Comparison of ENCODE assay signal across 2 cellular contexts in the genomic region with DNA sequence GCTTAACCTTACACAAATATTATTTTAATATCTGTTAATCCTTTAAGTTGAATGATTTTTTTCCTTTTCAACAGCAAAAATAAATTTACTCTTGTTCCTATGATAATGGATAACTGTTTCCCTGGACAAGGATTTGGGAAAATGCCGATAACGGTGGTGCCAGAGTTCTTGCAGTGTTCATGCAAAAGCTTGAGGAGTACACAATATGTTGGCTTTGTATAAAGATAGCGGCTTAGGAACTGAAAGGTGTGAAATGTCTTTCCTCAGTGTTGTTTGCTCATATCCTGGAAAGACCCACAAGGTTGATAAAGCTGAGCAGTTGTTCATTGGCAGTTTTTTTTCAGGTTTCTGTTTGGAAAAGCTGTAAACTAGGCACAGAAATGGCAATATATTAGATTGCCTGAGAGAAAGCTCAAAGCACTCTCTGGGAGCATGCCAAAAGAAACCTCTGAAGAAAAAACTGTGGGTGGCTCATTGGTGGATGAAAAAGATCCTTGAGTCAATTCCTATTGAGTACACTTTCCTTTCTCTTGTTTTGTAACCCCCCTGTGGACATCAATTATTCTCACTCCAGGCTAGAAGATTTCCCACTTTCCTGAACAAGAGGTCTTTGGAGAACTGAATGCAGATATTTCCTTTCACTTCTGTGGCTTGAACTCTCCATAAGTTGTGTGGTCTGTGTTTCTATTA.
A peak's percentile ranks its signal among the peaks of the same experiment; 100 is the strongest.
TF ChIP-seq lines count a peak whose summit lies in the region.

No MANE protein-coding gene starts in this region.

TF ChIP-seq in GM23338, 12 proteins besides CTCF, POLR2A, EP300 and RAD21:
- TF ChIP-seq, protein P1, sequence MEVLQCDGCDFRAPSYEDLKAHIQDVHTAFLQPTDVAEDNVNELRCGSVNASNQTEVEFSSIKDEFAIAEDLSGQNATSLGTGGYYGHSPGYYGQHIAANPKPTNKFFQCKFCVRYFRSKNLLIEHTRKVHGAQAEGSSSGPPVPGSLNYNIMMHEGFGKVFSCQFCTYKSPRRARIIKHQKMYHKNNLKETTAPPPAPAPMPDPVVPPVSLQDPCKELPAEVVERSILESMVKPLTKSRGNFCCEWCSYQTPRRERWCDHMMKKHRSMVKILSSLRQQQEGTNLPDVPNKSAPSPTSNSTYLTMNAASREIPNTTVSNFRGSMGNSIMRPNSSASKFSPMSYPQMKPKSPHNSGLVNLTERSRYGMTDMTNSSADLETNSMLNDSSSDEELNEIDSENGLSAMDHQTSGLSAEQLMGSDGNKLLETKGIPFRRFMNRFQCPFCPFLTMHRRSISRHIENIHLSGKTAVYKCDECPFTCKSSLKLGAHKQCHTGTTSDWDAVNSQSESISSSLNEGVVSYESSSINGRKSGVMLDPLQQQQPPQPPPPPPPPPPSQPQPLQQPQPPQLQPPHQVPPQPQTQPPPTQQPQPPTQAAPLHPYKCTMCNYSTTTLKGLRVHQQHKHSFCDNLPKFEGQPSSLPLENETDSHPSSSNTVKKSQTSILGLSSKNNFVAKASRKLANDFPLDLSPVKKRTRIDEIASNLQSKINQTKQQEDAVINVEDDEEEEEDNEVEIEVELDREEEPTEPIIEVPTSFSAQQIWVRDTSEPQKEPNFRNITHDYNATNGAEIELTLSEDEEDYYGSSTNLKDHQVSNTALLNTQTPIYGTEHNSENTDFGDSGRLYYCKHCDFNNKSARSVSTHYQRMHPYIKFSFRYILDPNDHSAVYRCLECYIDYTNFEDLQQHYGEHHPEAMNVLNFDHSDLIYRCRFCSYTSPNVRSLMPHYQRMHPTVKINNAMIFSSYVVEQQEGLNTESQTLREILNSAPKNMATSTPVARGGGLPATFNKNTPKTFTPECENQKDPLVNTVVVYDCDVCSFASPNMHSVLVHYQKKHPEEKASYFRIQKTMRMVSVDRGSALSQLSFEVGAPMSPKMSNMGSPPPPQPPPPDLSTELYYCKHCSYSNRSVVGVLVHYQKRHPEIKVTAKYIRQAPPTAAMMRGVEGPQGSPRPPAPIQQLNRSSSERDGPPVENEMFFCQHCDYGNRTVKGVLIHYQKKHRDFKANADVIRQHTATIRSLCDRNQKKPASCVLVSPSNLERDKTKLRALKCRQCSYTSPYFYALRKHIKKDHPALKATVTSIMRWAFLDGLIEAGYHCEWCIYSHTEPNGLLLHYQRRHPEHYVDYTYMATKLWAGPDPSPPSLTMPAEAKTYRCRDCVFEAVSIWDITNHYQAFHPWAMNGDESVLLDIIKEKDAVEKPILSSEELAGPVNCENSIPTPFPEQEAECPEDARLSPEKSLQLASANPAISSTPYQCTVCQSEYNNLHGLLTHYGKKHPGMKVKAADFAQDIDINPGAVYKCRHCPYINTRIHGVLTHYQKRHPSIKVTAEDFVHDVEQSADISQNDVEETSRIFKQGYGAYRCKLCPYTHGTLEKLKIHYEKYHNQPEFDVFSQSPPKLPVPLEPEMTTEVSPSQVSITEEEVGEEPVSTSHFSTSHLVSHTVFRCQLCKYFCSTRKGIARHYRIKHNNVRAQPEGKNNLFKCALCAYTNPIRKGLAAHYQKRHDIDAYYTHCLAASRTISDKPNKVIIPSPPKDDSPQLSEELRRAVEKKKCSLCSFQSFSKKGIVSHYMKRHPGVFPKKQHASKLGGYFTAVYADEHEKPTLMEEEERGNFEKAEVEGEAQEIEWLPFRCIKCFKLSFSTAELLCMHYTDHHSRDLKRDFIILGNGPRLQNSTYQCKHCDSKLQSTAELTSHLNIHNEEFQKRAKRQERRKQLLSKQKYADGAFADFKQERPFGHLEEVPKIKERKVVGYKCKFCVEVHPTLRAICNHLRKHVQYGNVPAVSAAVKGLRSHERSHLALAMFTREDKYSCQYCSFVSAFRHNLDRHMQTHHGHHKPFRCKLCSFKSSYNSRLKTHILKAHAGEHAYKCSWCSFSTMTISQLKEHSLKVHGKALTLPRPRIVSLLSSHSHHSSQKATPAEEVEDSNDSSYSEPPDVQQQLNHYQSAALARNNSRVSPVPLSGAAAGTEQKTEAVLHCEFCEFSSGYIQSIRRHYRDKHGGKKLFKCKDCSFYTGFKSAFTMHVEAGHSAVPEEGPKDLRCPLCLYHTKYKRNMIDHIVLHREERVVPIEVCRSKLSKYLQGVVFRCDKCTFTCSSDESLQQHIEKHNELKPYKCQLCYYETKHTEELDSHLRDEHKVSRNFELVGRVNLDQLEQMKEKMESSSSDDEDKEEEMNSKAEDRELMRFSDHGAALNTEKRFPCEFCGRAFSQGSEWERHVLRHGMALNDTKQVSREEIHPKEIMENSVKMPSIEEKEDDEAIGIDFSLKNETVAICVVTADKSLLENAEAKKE (CRISPR knock-in tag; IDR thresholded peaks at IDR 0.05): peak; percentile 37; the same call in 1 of the 2 replicates
- TF ChIP-seq, protein P2, sequence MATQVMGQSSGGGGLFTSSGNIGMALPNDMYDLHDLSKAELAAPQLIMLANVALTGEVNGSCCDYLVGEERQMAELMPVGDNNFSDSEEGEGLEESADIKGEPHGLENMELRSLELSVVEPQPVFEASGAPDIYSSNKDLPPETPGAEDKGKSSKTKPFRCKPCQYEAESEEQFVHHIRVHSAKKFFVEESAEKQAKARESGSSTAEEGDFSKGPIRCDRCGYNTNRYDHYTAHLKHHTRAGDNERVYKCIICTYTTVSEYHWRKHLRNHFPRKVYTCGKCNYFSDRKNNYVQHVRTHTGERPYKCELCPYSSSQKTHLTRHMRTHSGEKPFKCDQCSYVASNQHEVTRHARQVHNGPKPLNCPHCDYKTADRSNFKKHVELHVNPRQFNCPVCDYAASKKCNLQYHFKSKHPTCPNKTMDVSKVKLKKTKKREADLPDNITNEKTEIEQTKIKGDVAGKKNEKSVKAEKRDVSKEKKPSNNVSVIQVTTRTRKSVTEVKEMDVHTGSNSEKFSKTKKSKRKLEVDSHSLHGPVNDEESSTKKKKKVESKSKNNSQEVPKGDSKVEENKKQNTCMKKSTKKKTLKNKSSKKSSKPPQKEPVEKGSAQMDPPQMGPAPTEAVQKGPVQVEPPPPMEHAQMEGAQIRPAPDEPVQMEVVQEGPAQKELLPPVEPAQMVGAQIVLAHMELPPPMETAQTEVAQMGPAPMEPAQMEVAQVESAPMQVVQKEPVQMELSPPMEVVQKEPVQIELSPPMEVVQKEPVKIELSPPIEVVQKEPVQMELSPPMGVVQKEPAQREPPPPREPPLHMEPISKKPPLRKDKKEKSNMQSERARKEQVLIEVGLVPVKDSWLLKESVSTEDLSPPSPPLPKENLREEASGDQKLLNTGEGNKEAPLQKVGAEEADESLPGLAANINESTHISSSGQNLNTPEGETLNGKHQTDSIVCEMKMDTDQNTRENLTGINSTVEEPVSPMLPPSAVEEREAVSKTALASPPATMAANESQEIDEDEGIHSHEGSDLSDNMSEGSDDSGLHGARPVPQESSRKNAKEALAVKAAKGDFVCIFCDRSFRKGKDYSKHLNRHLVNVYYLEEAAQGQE (IDR thresholded peaks at IDR 0.05; ENCODE audit: unreplicated experiment): no peak
- TF ChIP-seq JUNB (IDR thresholded peaks at IDR 0.05; ENCODE audit: unreplicated experiment): no peak
- no peak for TF ChIP-seq EZH2 (IDR thresholded peaks at IDR 0.05; ENCODE audit: low read depth, unreplicated experiment)

TF ChIP-seq in WTC11, 78 proteins besides CTCF, POLR2A, EP300 and RAD21 (continued from another document):
- TF ChIP-seq, protein P3, sequence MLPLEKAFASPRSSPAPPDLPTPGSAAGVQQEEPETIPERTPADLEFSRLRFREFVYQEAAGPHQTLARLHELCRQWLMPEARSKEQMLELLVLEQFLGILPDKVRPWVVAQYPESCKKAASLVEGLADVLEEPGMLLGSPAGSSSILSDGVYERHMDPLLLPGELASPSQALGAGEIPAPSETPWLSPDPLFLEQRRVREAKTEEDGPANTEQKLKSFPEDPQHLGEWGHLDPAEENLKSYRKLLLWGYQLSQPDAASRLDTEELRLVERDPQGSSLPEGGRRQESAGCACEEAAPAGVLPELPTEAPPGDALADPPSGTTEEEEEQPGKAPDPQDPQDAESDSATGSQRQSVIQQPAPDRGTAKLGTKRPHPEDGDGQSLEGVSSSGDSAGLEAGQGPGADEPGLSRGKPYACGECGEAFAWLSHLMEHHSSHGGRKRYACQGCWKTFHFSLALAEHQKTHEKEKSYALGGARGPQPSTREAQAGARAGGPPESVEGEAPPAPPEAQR (CRISPR knock-in tag; IDR thresholded peaks at IDR 0.05): no peak
- TF ChIP-seq TP53 (CRISPR knock-in tag; IDR thresholded peaks at IDR 0.05): no peak
- TF ChIP-seq IRF2 (CRISPR knock-in tag; IDR thresholded peaks at IDR 0.05; ENCODE audit: borderline replicate concordance, low read depth): no peak
- no peak for TF ChIP-seq PRRX2 (CRISPR knock-in tag; IDR thresholded peaks at IDR 0.05)
- TF ChIP-seq, protein P4, sequence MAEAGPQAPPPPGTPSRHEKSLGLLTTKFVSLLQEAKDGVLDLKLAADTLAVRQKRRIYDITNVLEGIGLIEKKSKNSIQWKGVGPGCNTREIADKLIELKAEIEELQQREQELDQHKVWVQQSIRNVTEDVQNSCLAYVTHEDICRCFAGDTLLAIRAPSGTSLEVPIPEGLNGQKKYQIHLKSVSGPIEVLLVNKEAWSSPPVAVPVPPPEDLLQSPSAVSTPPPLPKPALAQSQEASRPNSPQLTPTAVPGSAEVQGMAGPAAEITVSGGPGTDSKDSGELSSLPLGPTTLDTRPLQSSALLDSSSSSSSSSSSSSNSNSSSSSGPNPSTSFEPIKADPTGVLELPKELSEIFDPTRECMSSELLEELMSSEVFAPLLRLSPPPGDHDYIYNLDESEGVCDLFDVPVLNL (CRISPR knock-in tag; IDR thresholded peaks at IDR 0.05; ENCODE audit: borderline replicate concordance, low read depth): no peak
- TF ChIP-seq ZNF138 (CRISPR knock-in tag; conservative IDR thresholded peaks at IDR 0.05): no peak
- TF ChIP-seq, protein P5, sequence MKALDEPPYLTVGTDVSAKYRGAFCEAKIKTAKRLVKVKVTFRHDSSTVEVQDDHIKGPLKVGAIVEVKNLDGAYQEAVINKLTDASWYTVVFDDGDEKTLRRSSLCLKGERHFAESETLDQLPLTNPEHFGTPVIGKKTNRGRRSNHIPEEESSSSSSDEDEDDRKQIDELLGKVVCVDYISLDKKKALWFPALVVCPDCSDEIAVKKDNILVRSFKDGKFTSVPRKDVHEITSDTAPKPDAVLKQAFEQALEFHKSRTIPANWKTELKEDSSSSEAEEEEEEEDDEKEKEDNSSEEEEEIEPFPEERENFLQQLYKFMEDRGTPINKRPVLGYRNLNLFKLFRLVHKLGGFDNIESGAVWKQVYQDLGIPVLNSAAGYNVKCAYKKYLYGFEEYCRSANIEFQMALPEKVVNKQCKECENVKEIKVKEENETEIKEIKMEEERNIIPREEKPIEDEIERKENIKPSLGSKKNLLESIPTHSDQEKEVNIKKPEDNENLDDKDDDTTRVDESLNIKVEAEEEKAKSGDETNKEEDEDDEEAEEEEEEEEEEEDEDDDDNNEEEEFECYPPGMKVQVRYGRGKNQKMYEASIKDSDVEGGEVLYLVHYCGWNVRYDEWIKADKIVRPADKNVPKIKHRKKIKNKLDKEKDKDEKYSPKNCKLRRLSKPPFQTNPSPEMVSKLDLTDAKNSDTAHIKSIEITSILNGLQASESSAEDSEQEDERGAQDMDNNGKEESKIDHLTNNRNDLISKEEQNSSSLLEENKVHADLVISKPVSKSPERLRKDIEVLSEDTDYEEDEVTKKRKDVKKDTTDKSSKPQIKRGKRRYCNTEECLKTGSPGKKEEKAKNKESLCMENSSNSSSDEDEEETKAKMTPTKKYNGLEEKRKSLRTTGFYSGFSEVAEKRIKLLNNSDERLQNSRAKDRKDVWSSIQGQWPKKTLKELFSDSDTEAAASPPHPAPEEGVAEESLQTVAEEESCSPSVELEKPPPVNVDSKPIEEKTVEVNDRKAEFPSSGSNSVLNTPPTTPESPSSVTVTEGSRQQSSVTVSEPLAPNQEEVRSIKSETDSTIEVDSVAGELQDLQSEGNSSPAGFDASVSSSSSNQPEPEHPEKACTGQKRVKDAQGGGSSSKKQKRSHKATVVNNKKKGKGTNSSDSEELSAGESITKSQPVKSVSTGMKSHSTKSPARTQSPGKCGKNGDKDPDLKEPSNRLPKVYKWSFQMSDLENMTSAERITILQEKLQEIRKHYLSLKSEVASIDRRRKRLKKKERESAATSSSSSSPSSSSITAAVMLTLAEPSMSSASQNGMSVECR (CRISPR knock-in tag; IDR thresholded peaks at IDR 0.05; ENCODE audit: borderline replicate concordance): no peak
- TF ChIP-seq ZNF416 (CRISPR knock-in tag; IDR thresholded peaks at IDR 0.05): no peak
- TF ChIP-seq, protein P6, sequence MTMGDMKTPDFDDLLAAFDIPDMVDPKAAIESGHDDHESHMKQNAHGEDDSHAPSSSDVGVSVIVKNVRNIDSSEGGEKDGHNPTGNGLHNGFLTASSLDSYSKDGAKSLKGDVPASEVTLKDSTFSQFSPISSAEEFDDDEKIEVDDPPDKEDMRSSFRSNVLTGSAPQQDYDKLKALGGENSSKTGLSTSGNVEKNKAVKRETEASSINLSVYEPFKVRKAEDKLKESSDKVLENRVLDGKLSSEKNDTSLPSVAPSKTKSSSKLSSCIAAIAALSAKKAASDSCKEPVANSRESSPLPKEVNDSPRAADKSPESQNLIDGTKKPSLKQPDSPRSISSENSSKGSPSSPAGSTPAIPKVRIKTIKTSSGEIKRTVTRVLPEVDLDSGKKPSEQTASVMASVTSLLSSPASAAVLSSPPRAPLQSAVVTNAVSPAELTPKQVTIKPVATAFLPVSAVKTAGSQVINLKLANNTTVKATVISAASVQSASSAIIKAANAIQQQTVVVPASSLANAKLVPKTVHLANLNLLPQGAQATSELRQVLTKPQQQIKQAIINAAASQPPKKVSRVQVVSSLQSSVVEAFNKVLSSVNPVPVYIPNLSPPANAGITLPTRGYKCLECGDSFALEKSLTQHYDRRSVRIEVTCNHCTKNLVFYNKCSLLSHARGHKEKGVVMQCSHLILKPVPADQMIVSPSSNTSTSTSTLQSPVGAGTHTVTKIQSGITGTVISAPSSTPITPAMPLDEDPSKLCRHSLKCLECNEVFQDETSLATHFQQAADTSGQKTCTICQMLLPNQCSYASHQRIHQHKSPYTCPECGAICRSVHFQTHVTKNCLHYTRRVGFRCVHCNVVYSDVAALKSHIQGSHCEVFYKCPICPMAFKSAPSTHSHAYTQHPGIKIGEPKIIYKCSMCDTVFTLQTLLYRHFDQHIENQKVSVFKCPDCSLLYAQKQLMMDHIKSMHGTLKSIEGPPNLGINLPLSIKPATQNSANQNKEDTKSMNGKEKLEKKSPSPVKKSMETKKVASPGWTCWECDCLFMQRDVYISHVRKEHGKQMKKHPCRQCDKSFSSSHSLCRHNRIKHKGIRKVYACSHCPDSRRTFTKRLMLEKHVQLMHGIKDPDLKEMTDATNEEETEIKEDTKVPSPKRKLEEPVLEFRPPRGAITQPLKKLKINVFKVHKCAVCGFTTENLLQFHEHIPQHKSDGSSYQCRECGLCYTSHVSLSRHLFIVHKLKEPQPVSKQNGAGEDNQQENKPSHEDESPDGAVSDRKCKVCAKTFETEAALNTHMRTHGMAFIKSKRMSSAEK (CRISPR knock-in tag; IDR thresholded peaks at IDR 0.05; ENCODE audit: borderline replicate concordance): no peak
- TF ChIP-seq ESRRA (CRISPR knock-in tag; IDR thresholded peaks at IDR 0.05; ENCODE audit: borderline replicate concordance): no peak
- TF ChIP-seq, protein P7, sequence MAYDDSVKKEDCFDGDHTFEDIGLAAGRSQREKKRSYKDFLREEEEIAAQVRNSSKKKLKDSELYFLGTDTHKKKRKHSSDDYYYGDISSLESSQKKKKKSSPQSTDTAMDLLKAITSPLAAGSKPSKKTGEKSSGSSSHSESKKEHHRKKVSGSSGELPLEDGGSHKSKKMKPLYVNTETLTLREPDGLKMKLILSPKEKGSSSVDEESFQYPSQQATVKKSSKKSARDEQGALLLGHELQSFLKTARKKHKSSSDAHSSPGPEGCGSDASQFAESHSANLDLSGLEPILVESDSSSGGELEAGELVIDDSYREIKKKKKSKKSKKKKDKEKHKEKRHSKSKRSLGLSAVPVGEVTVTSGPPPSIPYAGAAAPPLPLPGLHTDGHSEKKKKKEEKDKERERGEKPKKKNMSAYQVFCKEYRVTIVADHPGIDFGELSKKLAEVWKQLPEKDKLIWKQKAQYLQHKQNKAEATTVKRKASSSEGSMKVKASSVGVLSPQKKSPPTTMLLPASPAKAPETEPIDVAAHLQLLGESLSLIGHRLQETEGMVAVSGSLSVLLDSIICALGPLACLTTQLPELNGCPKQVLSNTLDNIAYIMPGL (CRISPR knock-in tag; IDR thresholded peaks at IDR 0.05): no peak
- TF ChIP-seq ZNF121 (CRISPR knock-in tag; IDR thresholded peaks at IDR 0.05): no peak
